Comparison of ENCODE assay signal across 12 cellular contexts in genomic region chr1:148459694-148460093, GRCh38. TPM values are rescaled to one million over a fixed set of nuclear protein-coding genes. Genes with fewer than 3 reads are reported as not detected.
DNase-seq lines count a peak whose midpoint lies in the region; ATAC-seq and TF ChIP-seq lines count a peak whose summit lies in the region.
"Not testable (repeated sequence)": the region's sequence is repeated elsewhere in the genome, so short reads cannot be mapped to it uniquely, and the experiment has no call there.
"Had no signal": no experiment of that assay in that cellular context is flagged by ENCODE, and none has a peak within 500 bp of the region (broad histone marks: within the 10 kb centered on the region; RNA-seq: fewer than 3 reads in every experiment).

No MANE protein-coding gene starts in this region.

- H3K27ac ChIP-seq in CD8-positive, alpha-beta T cell (ENCODE audit: low read depth, low read length): peak overlapping the region; percentile 76
- not testable (repeated sequence) for H3K27ac ChIP-seq in neural cell (ENCODE audit: low read length); suprapubic skin

- DNase-seq in CD8-positive, alpha-beta T cell; T-cell; activated naive CD8-positive, alpha-beta T cell treated with anti-CD3 and anti-CD28 coated beads for 36 hours; effector memory CD8-positive, alpha-beta T cell; suprapubic skin (ENCODE audit: low spot score in 2 of 2): not testable (repeated sequence)

- CTCF ChIA-PET in CD8-positive, alpha-beta T cell (lab: Charles Lee); T-cell (lab: Charles Lee): not testable (repeated sequence)

- POLR2A ChIA-PET in CD8-positive, alpha-beta T cell (lab: Charles Lee): interaction anchor here (0.7 kb wide), 1 partner anchor 63 kb away, joined by 4 read pairs; no protein-coding TSS in a partner anchor
- POLR2A ChIA-PET in T-cell (lab: Charles Lee): interaction anchor here in 1 of 2 donors (0.6 kb wide), 1 partner anchor 86 kb away, joined by 13 read pairs; no protein-coding TSS in a partner anchor

- H3K4me3 ChIP-seq in CD8-positive, alpha-beta T cell (ENCODE audit: low read depth, low read length): peak overlapping the region; percentile 54
- H3K4me3 ChIP-seq in iPS-18c (ENCODE audit: insufficient read depth, low read depth, low read length) (peak overlapping the region; percentile 51; the same call in 1 of the 2 replicates), neural cell (ENCODE audit: low read length) (peak overlapping the region; percentile 64), suprapubic skin (peak overlapping the region; percentile 62)

- not testable (repeated sequence) for TF ChIP-seq CTCF in CD8-positive, alpha-beta T cell (IDR thresholded peaks at IDR 0.05); neural cell (IDR thresholded peaks at IDR 0.05; ENCODE audit: poor library complexity, severe bottlenecking); suprapubic skin (IDR thresholded peaks at IDR 0.05)

- H3F3A ChIP-seq in neural cell (ENCODE audit: insufficient read depth, low read length, poor library complexity, severe bottlenecking): not testable (repeated sequence)

- intact Hi-C loops in CD8-positive, alpha-beta T cell (cut with DNase I, micrococcal nuclease): not testable (repeated sequence)

- H3K4me2 ChIP-seq in neural cell (ENCODE audit: low read length): not testable (repeated sequence)

- WGBS in suprapubic skin: 2% methylated on average over 6 of the region's 28 CpGs

- ATAC-seq in CD8-positive, alpha-beta T cell; T-cell (replicated peaks in 1 of 4); effector memory CD8-positive, alpha-beta T cell (replicated peaks): not testable (repeated sequence)

- not testable (repeated sequence) for H3K36me3 ChIP-seq in CD8-positive, alpha-beta T cell (ENCODE audit: insufficient read depth, low read length); neural cell (ENCODE audit: insufficient read depth, low read length); suprapubic skin

- H3K9me3 ChIP-seq in CD8-positive, alpha-beta T cell (ENCODE audit: low read length); iPS-18c (ENCODE audit: control insufficient read depth, insufficient read depth, low read length); neural cell (ENCODE audit: low read length); suprapubic skin: not testable (repeated sequence)

- H2AFZ ChIP-seq in neural cell (ENCODE audit: low read depth, low read length): not testable (repeated sequence)

- H4K20me1 ChIP-seq in neural cell (ENCODE audit: insufficient read depth): not testable (repeated sequence)

- H3K9me2 ChIP-seq in neural cell (ENCODE audit: insufficient read depth, low read length): not testable (repeated sequence)

- H3K4me1 Mint-ChIP-seq in CD8-positive, alpha-beta T cell (ENCODE audit: low read depth); IgD-negative memory B cell; T-cell; activated naive CD8-positive, alpha-beta T cell treated with anti-CD3 and anti-CD28 coated beads for 36 hours; effector memory CD8-positive, alpha-beta T cell (ENCODE audit: low read depth in 2 of 2): not testable (repeated sequence)

- H3K27me3 Mint-ChIP-seq in CD8-positive, alpha-beta T cell (ENCODE audit: low read depth); IgD-negative memory B cell; T-cell; activated naive CD8-positive, alpha-beta T cell treated with anti-CD3 and anti-CD28 coated beads for 36 hours; effector memory CD8-positive, alpha-beta T cell: not testable (repeated sequence)

- TF ChIP-seq EP300 in neural cell (conservative IDR thresholded peaks at IDR 0.05; ENCODE audit: poor library complexity, severe bottlenecking); suprapubic skin (IDR thresholded peaks at IDR 0.05): not testable (repeated sequence)

- not testable (repeated sequence) for TF ChIP-seq RAD21 in neural cell (conservative IDR thresholded peaks at IDR 0.05)

- not testable (repeated sequence) for H3K79me2 ChIP-seq in neural cell (replicated peaks; ENCODE audit: insufficient read depth, low read length)

- H3K4me3 Mint-ChIP-seq in CD8-positive, alpha-beta T cell: peak overlapping the region; percentile 70
- H3K4me3 Mint-ChIP-seq in IgD-negative memory B cell (peak overlapping the region; percentile 71 to 98 (median 78)), T-cell (peak overlapping the region; percentile 75 to 79 (median 78))
- H3K4me3 Mint-ChIP-seq in activated naive CD8-positive, alpha-beta T cell treated with anti-CD3 and anti-CD28 coated beads for 36 hours: peak overlapping the region; percentile 65
- peak overlapping the region; percentile 72 to 86 for H3K4me3 Mint-ChIP-seq in effector memory CD8-positive, alpha-beta T cell

- H3K9me3 Mint-ChIP-seq in CD8-positive, alpha-beta T cell; IgD-negative memory B cell; T-cell; activated naive CD8-positive, alpha-beta T cell treated with anti-CD3 and anti-CD28 coated beads for 36 hours; effector memory CD8-positive, alpha-beta T cell: not testable (repeated sequence)

- peak overlapping the region; percentile 81 for H3K27ac Mint-ChIP-seq in CD8-positive, alpha-beta T cell
- not testable (repeated sequence) for H3K27ac Mint-ChIP-seq in IgD-negative memory B cell, T-cell
- peak overlapping the region; percentile 77 for H3K27ac Mint-ChIP-seq in activated naive CD8-positive, alpha-beta T cell treated with anti-CD3 and anti-CD28 coated beads for 36 hours
- peak overlapping the region; percentile 96 to 97 for H3K27ac Mint-ChIP-seq in effector memory CD8-positive, alpha-beta T cell

- not testable (repeated sequence) for TF ChIP-seq POLR2A in suprapubic skin (IDR thresholded peaks at IDR 0.05)

- H3K9ac ChIP-seq in neural cell (ENCODE audit: low read length): not testable (repeated sequence)

- H3K36me3 Mint-ChIP-seq in CD8-positive, alpha-beta T cell; IgD-negative memory B cell; T-cell; activated naive CD8-positive, alpha-beta T cell treated with anti-CD3 and anti-CD28 coated beads for 36 hours; effector memory CD8-positive, alpha-beta T cell (ENCODE audit: insufficient read depth): not testable (repeated sequence)

- not testable (repeated sequence) for H3K4me1 ChIP-seq in CD8-positive, alpha-beta T cell (ENCODE audit: insufficient read depth, low read length); suprapubic skin

- H3K27me3 ChIP-seq in CD8-positive, alpha-beta T cell (ENCODE audit: insufficient read depth, low read length); neural cell (ENCODE audit: insufficient read depth, low read depth, low read length); suprapubic skin: not testable (repeated sequence)

RNA-seq across cellular contexts. Expression of gene PPIAL4G, which starts 23.4 kb away (rescaled TPM):
- under 1 TPM; 0.11 to 0.25 TPM for total RNA-seq in CD8-positive, alpha-beta T cell
- polyA plus RNA-seq in IgD-negative memory B cell: not detected
- 1 to 10 TPM in 3 of 5 donors, under 1 TPM in 2; 0.40 to 2.1 (median 2.0) TPM for total RNA-seq in T-cell
- not detected for total RNA-seq in activated naive CD8-positive, alpha-beta T cell treated with anti-CD3 and anti-CD28 coated beads for 36 hours
- not detected in 2 replicates for polyA plus RNA-seq in neural cell
- polyA minus RNA-seq in neural cell: 0.24 and 0.35 TPM in 2 replicates
- not detected for total RNA-seq in suprapubic skin
- total RNA-seq: dermis microvascular lymphatic vessel endothelial cell, glomerular endothelial cell, left colon had no signal
- polyA plus RNA-seq: adipose tissue had no signal
